ENCODE assay signal across 31 cellular contexts in genomic region chr3:23135026-23135785, GRCh38.
DNase-seq lines count a peak whose midpoint lies in the region; ATAC-seq and TF ChIP-seq lines count a peak whose summit lies in the region.
"Had no signal": no experiment of that assay in that cellular context is flagged by ENCODE, and none has a peak within 500 bp of the region (broad histone marks: within the 10 kb centered on the region; RNA-seq: fewer than 3 reads in every experiment).

No MANE protein-coding gene starts in this region.

- H2BK120ac ChIP-seq in trophoblast cell (ENCODE audit: insufficient read depth, low read length, poor library complexity), result no peak overlapping the region

- H4K12ac ChIP-seq in trophoblast cell (ENCODE audit: low read depth, low read length), result no peak overlapping the region

- H3K18ac ChIP-seq in trophoblast cell (ENCODE audit: low read length), result no peak overlapping the region

- no peak overlapping the region for H2BK5ac ChIP-seq in trophoblast cell (ENCODE audit: low read depth, low read length, poor library complexity)

- H2AK5ac ChIP-seq in trophoblast cell (ENCODE audit: low read length), result no peak overlapping the region

- DNase-seq in GM23338 (ENCODE audit: low spot score) (no peak), trophoblast cell (peak; percentile 70 to 87), NCI-H187 (lab: John Stamatoyannopoulos, UW) (no peak), A172 (ENCODE audit: low spot score) (no peak)
- DNase-seq: 8988T; ACHN; AML-193; BE2C; C1 segment of cervical spinal cord; Caco-2; Calu3; CD4-positive, alpha-beta memory T cell; CD4-positive, alpha-beta T cell; CD4-positive, CD25-positive, alpha-beta regulatory T cell; CD8-positive, alpha-beta memory T cell; CD8-positive, alpha-beta T cell; COR-L47; DMS 273 treated with DMSO at 0.1 percent for 48 hours; DMS153; DMS53; DMS79; DMS79 treated with DMSO at 0.1 percent for 48 hours; DND-41; EL had no signal

- no peak overlapping the region for H3K9ac ChIP-seq in trophoblast cell (ENCODE audit: low read length)
- H3K9ac ChIP-seq: BLaER1; BLaER1 treated with 17β-estradiol and CSF1 and Interleukin-3, amounts not matched to agents 10 nM and 100 nM had no signal

- ATAC-seq in GM23338, result no peak
- ATAC-seq: A549; CD8-positive, alpha-beta T cell had no signal

- no peaks in the 10 kb centered on the region for H3F3A ChIP-seq in GM23338 (replicated peaks; ENCODE audit: low read depth)

- H3K9me3 ChIP-seq in trophoblast cell (ENCODE audit: insufficient read depth, low read depth, low read length), result no peaks in the 10 kb centered on the region
- H3K9me3 ChIP-seq: A549, BE2C, Caco-2 had no signal

- H3K4me1 ChIP-seq in GM23338 (ENCODE audit: insufficient read depth), result no peaks in the 10 kb centered on the region
- no peaks in the 10 kb centered on the region for H3K4me1 ChIP-seq in trophoblast cell (ENCODE audit: control insufficient read depth in 1 of 2, insufficient read depth in 2 of 2, low read length in 2 of 2)
- H3K4me1 ChIP-seq: A549, BE2C, BLaER1, Caco-2 had no signal

- H3K27me3 Mint-ChIP-seq in GM23338 (ENCODE audit: insufficient read depth, low read depth, poor library complexity), result no peaks in the 10 kb centered on the region
- H3K27me3 Mint-ChIP-seq: B cell; CD4-positive, alpha-beta T cell; CD4-positive, CD25-positive, alpha-beta regulatory T cell; CD8-positive, alpha-beta memory T cell had no signal

- no peaks in the 10 kb centered on the region for H3K36me3 Mint-ChIP-seq in GM23338 (ENCODE audit: low read depth)
- H3K36me3 Mint-ChIP-seq: CD14-positive monocyte; CD4-positive, alpha-beta memory T cell; CD4-positive, CD25-positive, alpha-beta regulatory T cell; CD8-positive, alpha-beta memory T cell; CD8-positive, alpha-beta T cell had no signal

- H4K20me1 ChIP-seq in GM23338 (replicated peaks; ENCODE audit: insufficient read depth), result no peaks in the 10 kb centered on the region
- H4K20me1 ChIP-seq: BLaER1; BLaER1 treated with 17β-estradiol and CSF1 and Interleukin-3, amounts not matched to agents 10 nM and 100 nM had no signal

- peaks cover 4% of the 10 kb centered on the region; the same call in 2 of the 3 replicates for H3K9me3 Mint-ChIP-seq in GM23338

- no peak overlapping the region for H3K23ac ChIP-seq in trophoblast cell (ENCODE audit: low read length)

- 0 out of 2 replicates have a peak overlapping the region, but pooled peaks have one; percentile 92 for H2AFZ ChIP-seq in GM23338
- H2AFZ ChIP-seq in trophoblast cell (ENCODE audit: insufficient read depth, low read length, poor library complexity), result no peak overlapping the region

- H3K4me3 ChIP-seq in GM23338 (no peak overlapping the region), trophoblast cell (ENCODE audit: low read depth, low read length) (no peak overlapping the region)
- H3K4me3 ChIP-seq: A549; BLaER1; BLaER1 treated with 17β-estradiol and CSF1 and Interleukin-3, amounts not matched to agents 10 nM and 100 nM had no signal

- no peaks in the 10 kb centered on the region for H3K27me3 ChIP-seq in GM23338 (ENCODE audit: insufficient read depth)
- H3K27me3 ChIP-seq in trophoblast cell (ENCODE audit: insufficient read depth, low read length), result no peaks in the 10 kb centered on the region
- H3K27me3 ChIP-seq: BE2C; BLaER1; BLaER1 treated with 17β-estradiol and CSF1 and Interleukin-3, amounts not matched to agents 10 nM and 100 nM had no signal

- H3K4me2 ChIP-seq in GM23338, result no peak overlapping the region
- H3K4me2 ChIP-seq in trophoblast cell (ENCODE audit: low read length), result no peak overlapping the region
- H3K4me2 ChIP-seq: A549; BLaER1; BLaER1 treated with 17β-estradiol and CSF1 and Interleukin-3, amounts not matched to agents 10 nM and 100 nM had no signal

- no peak for TF ChIP-seq CTCF in GM23338 (conservative IDR thresholded peaks at IDR 0.05; ENCODE audit: low read depth in 2 of 2)

- no peak overlapping the region for H3K14ac ChIP-seq in trophoblast cell (ENCODE audit: low read length)

- H3K79me2 ChIP-seq in GM23338 (replicated peaks; ENCODE audit: insufficient read depth) (no peaks in the 10 kb centered on the region), trophoblast cell (ENCODE audit: control insufficient read depth, insufficient read depth, low read length, poor library complexity) (no peaks in the 10 kb centered on the region)

- no peak overlapping the region for H4K8ac ChIP-seq in trophoblast cell (ENCODE audit: low read depth, low read length)

- no peak overlapping the region for H4K91ac ChIP-seq in trophoblast cell (ENCODE audit: low read depth, low read length)

- H3K4ac ChIP-seq in trophoblast cell (ENCODE audit: low read depth, low read length), result no peak overlapping the region

- no peaks in the 10 kb centered on the region; the same call in 2 of the 3 replicates for H3K4me1 Mint-ChIP-seq in GM23338
- H3K4me1 Mint-ChIP-seq: CD14-positive monocyte; CD4-positive, alpha-beta memory T cell; CD4-positive, CD25-positive, alpha-beta regulatory T cell; CD8-positive, alpha-beta memory T cell had no signal

- H3K36me3 ChIP-seq in GM23338 (ENCODE audit: insufficient read depth), result no peaks in the 10 kb centered on the region
- no peaks in the 10 kb centered on the region for H3K36me3 ChIP-seq in trophoblast cell (ENCODE audit: control insufficient read depth in 1 of 2, insufficient read depth in 2 of 2, low read length in 2 of 2)
- H3K36me3 ChIP-seq: BE2C; BLaER1; BLaER1 treated with 17β-estradiol and CSF1 and Interleukin-3, amounts not matched to agents 10 nM and 100 nM had no signal

- H3K9me2 ChIP-seq in GM23338 (ENCODE audit: insufficient read depth), result no peaks in the 10 kb centered on the region

- H3K27ac Mint-ChIP-seq in GM23338, result no peak overlapping the region
- H3K27ac Mint-ChIP-seq: B cell; CD14-positive monocyte; CD4-positive, alpha-beta memory T cell; CD4-positive, alpha-beta T cell; CD4-positive, CD25-positive, alpha-beta regulatory T cell; CD8-positive, alpha-beta memory T cell; CD8-positive, alpha-beta T cell had no signal

- no peak overlapping the region for H3K4me3 Mint-ChIP-seq in GM23338
- H3K4me3 Mint-ChIP-seq: B cell; CD14-positive monocyte; CD4-positive, alpha-beta memory T cell; CD4-positive, alpha-beta T cell; CD4-positive, CD25-positive, alpha-beta regulatory T cell; CD8-positive, alpha-beta memory T cell; CD8-positive, alpha-beta T cell had no signal

- no CpG with 5 or more reads among the region's 12 CpGs for WGBS in trophoblast cell (ENCODE audit: extremely low coverage, insufficient coverage, insufficient read length)

- no peak overlapping the region for H3K27ac ChIP-seq in GM23338 (ENCODE audit: low read depth)
- H3K27ac ChIP-seq in trophoblast cell (ENCODE audit: low read depth, low read length), result no peak overlapping the region
- H3K27ac ChIP-seq: 22Rv1; A549; BLaER1; BLaER1 treated with 17β-estradiol and CSF1 and Interleukin-3, amounts not matched to agents 10 nM and 100 nM; C4-2B had no signal

- H3K79me1 ChIP-seq in trophoblast cell (ENCODE audit: low read length), result peaks cover 1% of the 10 kb centered on the region

- no peak overlapping the region for H2BK12ac ChIP-seq in trophoblast cell (ENCODE audit: low read length)

TF ChIP-seq in GM23338, 12 proteins besides CTCF, POLR2A, EP300 and RAD21 (continues in another document):
- no peak for TF ChIP-seq ETS1 (IDR thresholded peaks at IDR 0.05)
- TF ChIP-seq REST (IDR thresholded peaks at IDR 0.05; ENCODE audit: unreplicated experiment), result no peak
- TF ChIP-seq STAT1 (IDR thresholded peaks at IDR 0.05; ENCODE audit: unreplicated experiment), result no peak
- no peak for TF ChIP-seq JUNB (IDR thresholded peaks at IDR 0.05; ENCODE audit: unreplicated experiment)

Comparison
In these comparisons a context has a peak if more than half of its experiments do, and no peak if none do; other contexts are left out.
1. DNase-seq: peak in trophoblast cell (2 of 2); none in GM23338 (single experiment), NCI-H187 (0 of 2) and A172 (single experiment).